In genomic region chr2:198917275-198917674, GRCh38 we compare ENCODE assay signal across 9 cellular contexts.
"Had no signal": no experiment of that assay in that cellular context is flagged by ENCODE, and none has a peak within 500 bp of the region (broad histone marks: within the 10 kb centered on the region; RNA-seq: fewer than 3 reads in every experiment).

No MANE protein-coding gene starts in this region.

- DNase-seq: GM23248, GOT3, H7, HFFc6 had no signal

- H3K4me3 Mint-ChIP-seq: HFFc6 had no signal

- H3K4me1 ChIP-seq: HAP-1 had no signal

- H3K27me3 Mint-ChIP-seq: IgD-negative memory B cell had no signal

- H3K27ac ChIP-seq: GM23248, HL-60 had no signal

- H3K36me3 ChIP-seq: HAP-1 had no signal

- H3K36me3 Mint-ChIP-seq: IgD-negative memory B cell had no signal

- H3K9me3 ChIP-seq: HAP-1 had no signal

- H3K9ac ChIP-seq: GM23248 had no signal

- ATAC-seq: HCT116, HepG2 had no signal

- H3K4me3 ChIP-seq: GM23248, HAP-1 had no signal

- H3K27ac Mint-ChIP-seq: HFFc6, IgD-negative memory B cell had no signal
